In the genomic region with DNA sequence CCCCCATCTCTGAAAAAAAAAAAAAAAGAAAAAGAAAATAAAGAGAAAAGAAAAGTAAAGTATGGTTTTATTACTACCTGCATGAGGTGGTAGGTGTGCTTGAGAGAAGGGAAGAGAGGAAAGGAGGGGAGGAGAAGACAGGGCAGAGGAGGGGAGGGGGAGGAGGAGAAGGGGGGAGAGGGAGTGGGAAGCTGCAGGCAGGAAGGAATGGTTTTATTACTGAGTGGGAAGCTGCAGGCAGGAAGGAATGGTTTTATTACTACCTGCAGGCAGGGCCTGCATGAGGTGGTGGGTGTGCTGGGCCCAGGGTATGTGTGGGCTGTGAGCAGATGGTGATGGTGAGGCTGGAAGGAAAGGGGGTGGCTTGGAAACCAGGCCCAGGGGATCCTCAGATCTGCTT, we compare ENCODE assay signal across 1 cellular context.
TF ChIP-seq lines count a peak whose summit lies in the region.
"Not testable (repeated sequence)": the region's sequence is repeated elsewhere in the genome, so short reads cannot be mapped to it uniquely, and the experiment has no call there.

No MANE protein-coding gene starts in this region.

- POLR2A ChIA-PET in HEK293 (lab: Yijun Ruan, JAX) = not testable (repeated sequence)

- H3K27ac ChIP-seq in HEK293 (ENCODE audit: extremely low read depth, low read depth, low read length) = not testable (repeated sequence)

- not testable (repeated sequence) for H3K4me3 ChIP-seq in HEK293 (ENCODE audit: low read depth, low read length)

- TF ChIP-seq CTCF in HEK293 (tag by site-specific recombination; IDR thresholded peaks at IDR 0.05) = not testable (repeated sequence)

- H3K36me3 ChIP-seq in HEK293 (ENCODE audit: control insufficient read depth in 2 of 2, insufficient read depth in 1 of 2, low read length in 2 of 2) = not testable (repeated sequence)

- not testable (repeated sequence) for H3K4me1 ChIP-seq in HEK293 (ENCODE audit: control insufficient read depth, insufficient read depth, low read length)

- not testable (repeated sequence) for H3K9me3 ChIP-seq in HEK293 (ENCODE audit: control insufficient read depth, insufficient read depth, low read depth, low read length)

- CTCF ChIA-PET in HEK293 (lab: Yijun Ruan, JAX) = not testable (repeated sequence)

TF ChIP-seq in HEK293, 187 proteins besides CTCF, POLR2A, EP300 and RAD21:
- TF ChIP-seq ZFHX2 (tag by site-specific recombination; conservative IDR thresholded peaks at IDR 0.05) = peak; percentile 91
- TF ChIP-seq EGR2 (tag by site-specific recombination; IDR thresholded peaks at IDR 0.05; ENCODE audit: low read depth) = peak; percentile 95
